8 cellular contexts compared by ENCODE assay signal in the genomic region with DNA sequence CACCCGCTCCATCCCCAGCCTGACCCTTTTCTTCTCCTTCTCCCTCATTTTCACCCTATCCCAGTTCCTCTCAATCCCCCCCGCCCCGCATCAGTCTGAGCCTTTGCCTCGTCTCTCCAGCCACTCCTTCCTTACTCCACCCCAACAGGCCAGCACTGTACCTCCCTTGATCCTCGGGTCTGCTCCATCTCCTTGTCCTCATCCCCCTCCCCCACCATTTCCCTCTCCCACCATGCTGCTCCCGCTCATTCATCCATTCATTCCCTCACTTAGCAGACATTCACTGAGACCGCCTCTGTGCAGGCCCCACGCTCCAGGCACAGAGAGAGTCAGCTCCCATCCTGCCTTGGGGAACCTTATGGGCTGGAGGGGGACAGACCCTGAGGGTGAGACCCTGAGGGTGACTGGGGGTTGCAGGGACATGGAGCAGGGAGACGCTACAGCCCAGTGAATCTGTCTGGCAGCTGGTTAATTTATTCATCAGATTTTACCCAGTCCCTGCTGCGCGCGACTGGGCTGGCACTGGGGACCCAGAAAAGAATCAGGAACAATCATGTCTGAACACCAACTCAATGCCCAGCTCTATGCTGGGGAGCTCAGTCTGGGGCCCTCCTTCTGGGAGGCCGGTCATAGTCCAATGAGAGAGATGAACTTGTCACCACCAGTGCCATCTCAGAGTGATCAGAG. TPM values are rescaled to one million over a fixed set of nuclear protein-coding genes. Genes with fewer than 3 reads are reported as not detected.
DNase-seq lines count a peak whose midpoint lies in the region; ATAC-seq and TF ChIP-seq lines count a peak whose summit lies in the region.

No MANE protein-coding gene starts in this region.

- TF ChIP-seq POLR2A in breast epithelium (IDR thresholded peaks at IDR 0.05), result no peak

- CTCF ChIA-PET in AG04449 (lab: Yijun Ruan, JAX), result interaction anchor here (1.1 to 1.5 kb wide), 2 partner anchors 14 to 82 kb away, joined by 3 read pairs; no protein-coding TSS in a partner anchor

- no peaks in the 10 kb centered on the region for H3K36me3 ChIP-seq in HUES6 (ENCODE audit: control insufficient read depth, insufficient read depth, low read length)
- H3K36me3 ChIP-seq in breast epithelium, result no peaks in the 10 kb centered on the region
- no peaks in the 10 kb centered on the region for H3K36me3 ChIP-seq in muscle layer of colon (ENCODE audit: insufficient read depth, low read length)

- H3K27me3 ChIP-seq in HUES6 (ENCODE audit: control insufficient read depth, insufficient read depth, low read length) (peaks cover 21% of the 10 kb centered on the region), breast epithelium (no peaks in the 10 kb centered on the region), muscle layer of colon (ENCODE audit: control insufficient read depth in 1 of 2, insufficient read depth in 2 of 2, low read length in 2 of 2) (no peaks in the 10 kb centered on the region)

- H3K9me3 ChIP-seq in HUES6 (ENCODE audit: control insufficient read depth, insufficient read depth, low read depth, low read length) (no peaks in the 10 kb centered on the region), breast epithelium (no peaks in the 10 kb centered on the region), muscle layer of colon (ENCODE audit: low read length) (no peaks in the 10 kb centered on the region)

- H3K9ac ChIP-seq in HUES6 (ENCODE audit: low read length), result no peak overlapping the region
- H3K9ac ChIP-seq in muscle layer of colon (ENCODE audit: low read length), result no peak overlapping the region

- intact Hi-C loops in breast epithelium (cut with DNase I; ENCODE audit: low total_unique reads), result no loop called here

- TF ChIP-seq CTCF in AG04449 (IDR thresholded peaks at IDR 0.05; ENCODE audit: insufficient read depth, low read length, missing control alignments) (no peak), breast epithelium (IDR thresholded peaks at IDR 0.05) (no peak)

- POLR2A ChIA-PET in AG04449 (lab: Yijun Ruan, JAX), result no interaction called here

- ATAC-seq in HG02981 (IDR thresholded peaks at IDR 0.05; ENCODE audit: unreplicated experiment), result no peak

- DNase-seq in AG04449 (ENCODE audit: low read depth, low spot score), result no peak
- no peak for DNase-seq in breast epithelium (ENCODE audit: low spot score in 2 of 2)
- DNase-seq in NCI-H1048 (lab: John Stamatoyannopoulos, UW), result no peak
- DNase-seq in NCI-H2081 (lab: John Stamatoyannopoulos, UW), result no peak
- no peak for DNase-seq in NCI-H2029 (lab: John Stamatoyannopoulos, UW)

- H3K4me3 ChIP-seq in AG04449 (ENCODE audit: low read depth, low read length), result peak overlapping the region; percentile 76
- H3K4me3 ChIP-seq in HUES6 (ENCODE audit: low read depth, low read length), result peak overlapping the region; percentile 72
- peak overlapping the region; percentile 72 to 82 (median 79) for H3K4me3 ChIP-seq in breast epithelium
- peak overlapping the region; percentile 61 to 70 for H3K4me3 ChIP-seq in muscle layer of colon (ENCODE audit: low read depth in 1 of 2, low read length in 2 of 2)

- H3K27ac ChIP-seq in HUES6 (ENCODE audit: low read depth, low read length) (no peak overlapping the region), breast epithelium (no peak overlapping the region), muscle layer of colon (ENCODE audit: low read depth, low read length) (no peak overlapping the region)

- H3K4me1 ChIP-seq in HUES6 (ENCODE audit: control insufficient read depth, insufficient read depth, low read length) (peaks cover 28% of the 10 kb centered on the region), breast epithelium (peaks cover 0 to 4% of the 10 kb centered on the region in 2 donors), muscle layer of colon (ENCODE audit: insufficient read depth, low read length) (peaks cover 18% of the 10 kb centered on the region)

RNA-seq across cellular contexts. Expression of gene ARHGAP33, which starts 0.9 kb away (rescaled TPM):
- total RNA-seq in breast epithelium, result 10 to 100 TPM in 2 of 3 donors, 1 to 10 TPM in 1; 5.1 to 17.7 (median 12.8) TPM

RNA-seq across cellular contexts. Expression of gene PROSER3, which starts 18.3 kb away (rescaled TPM):
- 1 to 10 TPM; 5.7 to 6.4 (median 6.2) TPM for total RNA-seq in breast epithelium

RNA-seq across cellular contexts. Expression of gene HSPB6, which starts 19.4 kb away (rescaled TPM):
- total RNA-seq in breast epithelium, result 100 to 1,000 TPM in 1 of 3 donors, 10 to 100 TPM in 2; 31.0 to 144 (median 81.9) TPM

RNA-seq across cellular contexts. Expression of gene LIN37, which starts 27.9 kb away (rescaled TPM):
- 10 to 100 TPM; 12.8 to 15.4 (median 14.2) TPM for total RNA-seq in breast epithelium

RNA-seq across cellular contexts. Expression of gene PSENEN, which starts 30.8 kb away (rescaled TPM):
- total RNA-seq in breast epithelium, result 10 to 100 TPM; 37.4 to 54.1 (median 54.0) TPM
